8 cellular contexts compared by ENCODE assay signal in the genomic region with DNA sequence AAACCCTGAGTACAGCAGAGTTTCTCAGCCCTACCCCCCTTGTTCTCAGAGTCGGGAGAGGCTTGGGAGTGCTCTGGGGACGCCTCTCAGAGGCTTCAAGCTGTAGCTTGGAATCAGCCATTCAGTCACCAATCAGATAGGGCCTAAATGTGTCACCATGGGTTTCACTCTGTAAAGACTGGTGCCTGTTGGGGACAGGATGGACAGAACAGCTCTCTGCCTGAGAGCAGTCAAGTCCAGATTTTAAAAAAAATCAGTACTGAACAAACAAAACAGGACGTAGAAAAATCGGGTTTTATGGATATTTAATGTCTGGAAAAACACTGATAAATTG. TPM values are rescaled to one million over a fixed set of nuclear protein-coding genes. Genes with fewer than 3 reads are reported as not detected.
DNase-seq lines count a peak whose midpoint lies in the region; TF ChIP-seq lines count a peak whose summit lies in the region.

No MANE protein-coding gene starts in this region.

- H3K36me3 ChIP-seq in MM.1S (replicated peaks; ENCODE audit: insufficient read depth, low read length), result no peaks in the 10 kb centered on the region; the same call in 1 of the 2 replicates
- peaks cover 37 to 44% of the 10 kb centered on the region in 2 donors for H3K36me3 ChIP-seq in duodenal mucosa (ENCODE audit: control insufficient read depth in 1 of 2, insufficient read depth in 2 of 2, low read length in 2 of 2)
- no peaks in the 10 kb centered on the region for H3K36me3 ChIP-seq in neural cell (ENCODE audit: insufficient read depth, low read length)

- H3K9me3 ChIP-seq in MM.1S (replicated peaks; ENCODE audit: insufficient read depth, low read length) (no peaks in the 10 kb centered on the region), duodenal mucosa (ENCODE audit: control insufficient read depth in 1 of 2, low read length in 2 of 2) (no peaks in the 10 kb centered on the region), neural cell (ENCODE audit: low read length) (no peaks in the 10 kb centered on the region)

- H3K4me1 ChIP-seq in MM.1S (ENCODE audit: low read length), result no peaks in the 10 kb centered on the region
- H3K4me1 ChIP-seq in duodenal mucosa (ENCODE audit: control insufficient read depth in 1 of 2, insufficient read depth in 2 of 2, low read length in 2 of 2), result peaks cover 27 to 41% of the 10 kb centered on the region in 2 donors

- H3K4me1 Mint-ChIP-seq in CD14-positive monocyte, result peaks cover 42% of the 10 kb centered on the region

- H3K9me3 Mint-ChIP-seq in CD14-positive monocyte, result peaks cover 0 to 3% (median 0%) of the 10 kb centered on the region in 7 donors

- H3K9me2 ChIP-seq in MM.1S (replicated peaks; ENCODE audit: insufficient read depth, low read length), result no peaks in the 10 kb centered on the region
- H3K9me2 ChIP-seq in neural cell (ENCODE audit: insufficient read depth, low read length), result no peaks in the 10 kb centered on the region

- peaks cover 40% of the 10 kb centered on the region for H3K79me2 ChIP-seq in MM.1S (ENCODE audit: low read length)
- H3K79me2 ChIP-seq in neural cell (replicated peaks; ENCODE audit: insufficient read depth, low read length), result peaks cover 10% of the 10 kb centered on the region

- intact Hi-C loops in CD14-positive monocyte (cut with micrococcal nuclease), result loop anchor here (5.0 to 10.0 kb wide), 4 partner anchors 68 to 907 kb away; a partner anchor contains a TSS

- peaks cover 7 to 14% (median 11%) of the 10 kb centered on the region in 3 donors for H3K27me3 Mint-ChIP-seq in CD14-positive monocyte (ENCODE audit: low read depth in 3 of 3)

- peak overlapping the region; percentile 94 to 99 (median 95) for H3K27ac Mint-ChIP-seq in CD14-positive monocyte

- H3K9ac ChIP-seq in MM.1S (ENCODE audit: low read length) (peak overlapping the region; percentile 98), duodenal mucosa (ENCODE audit: low read depth in 1 of 2, low read length in 2 of 2) (peak overlapping the region; percentile 97), neural cell (ENCODE audit: low read length) (peak overlapping the region; percentile 87)

- TF ChIP-seq CTCF in CD14-positive monocyte (IDR thresholded peaks at IDR 0.05) (no peak), MM.1S (IDR thresholded peaks at IDR 0.05; ENCODE audit: low read length) (no peak), neural cell (IDR thresholded peaks at IDR 0.05; ENCODE audit: poor library complexity, severe bottlenecking) (no peak)

- peaks cover 12% of the 10 kb centered on the region for H3F3A ChIP-seq in MM.1S (ENCODE audit: insufficient read depth, low read length)
- H3F3A ChIP-seq in neural cell (ENCODE audit: insufficient read depth, low read length, poor library complexity, severe bottlenecking), result no peaks in the 10 kb centered on the region

- H2AFZ ChIP-seq in MM.1S (ENCODE audit: low read length), result no peak overlapping the region
- H2AFZ ChIP-seq in neural cell (ENCODE audit: low read depth, low read length), result no peak overlapping the region

- peak overlapping the region; percentile 89 to 91 for H3K4me3 Mint-ChIP-seq in CD14-positive monocyte

- peak overlapping the region; percentile 98 for H3K4me3 ChIP-seq in MM.1S (ENCODE audit: low read length)
- H3K4me3 ChIP-seq in duodenal mucosa (ENCODE audit: low read depth in 1 of 2, low read length in 2 of 2), result peak overlapping the region; percentile 96 to 98
- peak overlapping the region; percentile 85 for H3K4me3 ChIP-seq in neural cell (ENCODE audit: low read length)

- H3K36me3 Mint-ChIP-seq in CD14-positive monocyte, result peaks cover 52% of the 10 kb centered on the region in 2 donors

- TF ChIP-seq RAD21 in neural cell (conservative IDR thresholded peaks at IDR 0.05), result no peak

- TF ChIP-seq EP300 in neural cell (conservative IDR thresholded peaks at IDR 0.05; ENCODE audit: poor library complexity, severe bottlenecking), result no peak

- DNase-seq in CD14-positive monocyte (ENCODE audit: low spot score) (no peak), MM.1S (no peak), NCI-H2196 treated with DMSO at 0.1 percent for 48 hours (lab: John Stamatoyannopoulos, UW; ENCODE audit: unreplicated experiment) (no peak), cerebellar nuclear complex (lab: John Stamatoyannopoulos, UW) (no peak), HK-2 (ENCODE audit: unreplicated experiment) (no peak), iPS-NIHi7 (ENCODE audit: extremely low spot score) (no peak)

- H3K27ac ChIP-seq in MM.1S (ENCODE audit: low read length), result peak overlapping the region; percentile 86; the same call in 1 of the 2 replicates
- peak overlapping the region; percentile 87 for H3K27ac ChIP-seq in duodenal mucosa (ENCODE audit: low read depth, low read length)
- H3K27ac ChIP-seq in neural cell (ENCODE audit: low read length), result no peak overlapping the region

- H3K4me2 ChIP-seq in MM.1S (ENCODE audit: low read depth, low read length) (peak overlapping the region; percentile 82), neural cell (ENCODE audit: low read length) (peak overlapping the region; percentile 91)

- H4K20me1 ChIP-seq in MM.1S (ENCODE audit: insufficient read depth, low read length) (no peaks in the 10 kb centered on the region), neural cell (ENCODE audit: insufficient read depth) (no peaks in the 10 kb centered on the region)

- H3K27me3 ChIP-seq in MM.1S (replicated peaks; ENCODE audit: insufficient read depth, low read length) (peaks cover 21% of the 10 kb centered on the region), duodenal mucosa (ENCODE audit: control insufficient read depth in 1 of 2, insufficient read depth in 2 of 2, low read length in 2 of 2) (no peaks in the 10 kb centered on the region), neural cell (ENCODE audit: insufficient read depth, low read depth, low read length) (no peaks in the 10 kb centered on the region)

TF ChIP-seq in neural cell, 6 proteins besides CTCF, POLR2A, EP300 and RAD21:
- TF ChIP-seq POLR2AphosphoS5 (IDR thresholded peaks at IDR 0.05), result no peak
- TF ChIP-seq, protein P1, sequence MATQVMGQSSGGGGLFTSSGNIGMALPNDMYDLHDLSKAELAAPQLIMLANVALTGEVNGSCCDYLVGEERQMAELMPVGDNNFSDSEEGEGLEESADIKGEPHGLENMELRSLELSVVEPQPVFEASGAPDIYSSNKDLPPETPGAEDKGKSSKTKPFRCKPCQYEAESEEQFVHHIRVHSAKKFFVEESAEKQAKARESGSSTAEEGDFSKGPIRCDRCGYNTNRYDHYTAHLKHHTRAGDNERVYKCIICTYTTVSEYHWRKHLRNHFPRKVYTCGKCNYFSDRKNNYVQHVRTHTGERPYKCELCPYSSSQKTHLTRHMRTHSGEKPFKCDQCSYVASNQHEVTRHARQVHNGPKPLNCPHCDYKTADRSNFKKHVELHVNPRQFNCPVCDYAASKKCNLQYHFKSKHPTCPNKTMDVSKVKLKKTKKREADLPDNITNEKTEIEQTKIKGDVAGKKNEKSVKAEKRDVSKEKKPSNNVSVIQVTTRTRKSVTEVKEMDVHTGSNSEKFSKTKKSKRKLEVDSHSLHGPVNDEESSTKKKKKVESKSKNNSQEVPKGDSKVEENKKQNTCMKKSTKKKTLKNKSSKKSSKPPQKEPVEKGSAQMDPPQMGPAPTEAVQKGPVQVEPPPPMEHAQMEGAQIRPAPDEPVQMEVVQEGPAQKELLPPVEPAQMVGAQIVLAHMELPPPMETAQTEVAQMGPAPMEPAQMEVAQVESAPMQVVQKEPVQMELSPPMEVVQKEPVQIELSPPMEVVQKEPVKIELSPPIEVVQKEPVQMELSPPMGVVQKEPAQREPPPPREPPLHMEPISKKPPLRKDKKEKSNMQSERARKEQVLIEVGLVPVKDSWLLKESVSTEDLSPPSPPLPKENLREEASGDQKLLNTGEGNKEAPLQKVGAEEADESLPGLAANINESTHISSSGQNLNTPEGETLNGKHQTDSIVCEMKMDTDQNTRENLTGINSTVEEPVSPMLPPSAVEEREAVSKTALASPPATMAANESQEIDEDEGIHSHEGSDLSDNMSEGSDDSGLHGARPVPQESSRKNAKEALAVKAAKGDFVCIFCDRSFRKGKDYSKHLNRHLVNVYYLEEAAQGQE (IDR thresholded peaks at IDR 0.05; ENCODE audit: borderline replicate concordance), result no peak
- TF ChIP-seq EZH2 (IDR thresholded peaks at IDR 0.05; ENCODE audit: borderline replicate concordance, insufficient read depth, low read length, poor library complexity, severe bottlenecking), result no peak
- TF ChIP-seq TAF1 (IDR thresholded peaks at IDR 0.05; ENCODE audit: low read depth), result no peak
- TF ChIP-seq SMC3 (conservative IDR thresholded peaks at IDR 0.05; ENCODE audit: poor library complexity), result no peak
- no peak for TF ChIP-seq MXI1 (conservative IDR thresholded peaks at IDR 0.05; ENCODE audit: poor library complexity, severe bottlenecking)

RNA-seq across cellular contexts. Expression of a gene that starts 1.3 kb away (rescaled TPM):
- 1 to 10 TPM; 7.7 to 9.5 TPM for polyA plus RNA-seq in CD14-positive monocyte
- polyA plus RNA-seq in neural cell, result 23.1 and 25.5 TPM in 2 replicates
- 23.7 and 28.0 TPM in 2 replicates for polyA minus RNA-seq in neural cell
